Comparison of ENCODE assay signal across 1 cellular context in genomic region chr2:109516445-109517117, GRCh38.
TF ChIP-seq lines count a peak whose summit lies in the region.

No MANE protein-coding gene starts in this region.

TF ChIP-seq in HepG2, 621 proteins besides CTCF, POLR2A, EP300 and RAD21 (continued from another document):
- TF ChIP-seq PAXIP1 (CRISPR knock-in tag; conservative IDR thresholded peaks at IDR 0.05) (0 out of 2 replicates have a peak, but pooled peaks have one; percentile 15), TMF1 (CRISPR knock-in tag; IDR thresholded peaks at IDR 0.05; ENCODE audit: low read depth) (no peak), MIER3 (CRISPR knock-in tag; IDR thresholded peaks at IDR 0.05; ENCODE audit: borderline replicate concordance) (peak; percentile 52; the same call in 1 of the 2 replicates), HIVEP1 (CRISPR knock-in tag; IDR thresholded peaks at IDR 0.05) (0 out of 2 replicates have a peak, but pooled peaks have one; percentile 5), ZNF331 (CRISPR knock-in tag; IDR thresholded peaks at IDR 0.05) (peak; percentile 70; the same call in 1 of the 2 replicates), PHF21A (CRISPR knock-in tag; IDR thresholded peaks at IDR 0.05) (no peak), CAMTA2 (CRISPR knock-in tag; IDR thresholded peaks at IDR 0.05; ENCODE audit: borderline replicate concordance) (peak; percentile 88), FOXO1 (CRISPR knock-in tag; IDR thresholded peaks at IDR 0.05) (peak; percentile 84), RAD51 (IDR thresholded peaks at IDR 0.05; ENCODE audit: borderline replicate concordance) (no peak), ZKSCAN5 (CRISPR knock-in tag; IDR thresholded peaks at IDR 0.05) (0 out of 2 replicates have a peak, but pooled peaks have one; percentile 26), ZNF563 (CRISPR knock-in tag; IDR thresholded peaks at IDR 0.05) (no peak), ZBTB39 (CRISPR knock-in tag; IDR thresholded peaks at IDR 0.05) (no peak), SRY (CRISPR knock-in tag; IDR thresholded peaks at IDR 0.05) (0 out of 2 replicates have a peak, but pooled peaks have one; percentile 56), ZNF343 (CRISPR knock-in tag; IDR thresholded peaks at IDR 0.05) (0 out of 2 replicates have a peak, but pooled peaks have one; percentile 25), ZC3H13 (CRISPR knock-in tag; IDR thresholded peaks at IDR 0.05) (no peak), AGO1 (IDR thresholded peaks at IDR 0.05; ENCODE audit: low read depth, low read length, poor library complexity, severe bottlenecking) (no peak), ZSCAN5A (CRISPR knock-in tag; IDR thresholded peaks at IDR 0.05; ENCODE audit: borderline replicate concordance) (0 out of 2 replicates have a peak, but pooled peaks have one; percentile 15), ZGPAT (CRISPR knock-in tag; IDR thresholded peaks at IDR 0.05) (peak; percentile 16; the same call in 1 of the 2 replicates), BRF2 (CRISPR knock-in tag; IDR thresholded peaks at IDR 0.05) (no peak), BORCS8-MEF2B (CRISPR knock-in tag; IDR thresholded peaks at IDR 0.05) (peak; percentile 63; the same call in 1 of the 2 replicates), FOSL2 (CRISPR knock-in tag; IDR thresholded peaks at IDR 0.05) (no peak; the same call in 1 of the 2 replicates), SP4 (CRISPR knock-in tag; IDR thresholded peaks at IDR 0.05) (peak; percentile 70), GABPB1 (CRISPR knock-in tag; IDR thresholded peaks at IDR 0.05) (peak; percentile 62; the same call in 1 of the 2 replicates), DBP (CRISPR knock-in tag; IDR thresholded peaks at IDR 0.05; ENCODE audit: not compliant biosample characterization) (no peak), ZNF432 (CRISPR knock-in tag; IDR thresholded peaks at IDR 0.05; ENCODE audit: borderline replicate concordance) (no peak), EZH2 (conservative IDR thresholded peaks at IDR 0.05; ENCODE audit: low read depth, low read length) (no peak), DR1 (CRISPR knock-in tag; IDR thresholded peaks at IDR 0.05) (no peak), SNRNP70 (IDR thresholded peaks at IDR 0.05; ENCODE audit: low read depth, low read length) (no peak), MAFG (CRISPR knock-in tag; IDR thresholded peaks at IDR 0.05) (no peak), ZNF646 (CRISPR knock-in tag; IDR thresholded peaks at IDR 0.05) (no peak), RBM39 (IDR thresholded peaks at IDR 0.05; ENCODE audit: low read depth, low read length, poor library complexity, severe bottlenecking) (no peak), ELF1 (CRISPR knock-in tag; IDR thresholded peaks at IDR 0.05) (0 out of 2 replicates have a peak, but pooled peaks have one; percentile 23)
